Comparison of ENCODE assay signal across 8 cellular contexts in the genomic region with DNA sequence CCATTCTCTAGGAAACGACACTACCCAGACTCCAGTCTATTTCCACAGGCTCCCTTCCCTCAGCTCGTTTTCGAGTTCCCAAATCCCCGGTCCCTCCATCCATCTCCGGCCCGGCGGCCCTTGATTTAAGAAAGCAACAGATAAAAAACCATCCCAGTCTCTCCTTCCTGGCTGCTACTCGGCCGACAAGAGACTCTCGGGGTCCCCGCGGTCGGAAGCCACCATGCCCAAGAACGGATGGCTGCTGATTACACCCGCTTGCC. TPM values are rescaled to one million over a fixed set of nuclear protein-coding genes. Genes with fewer than 3 reads are reported as not detected.
A peak's percentile ranks its signal among the peaks of the same experiment; 100 is the strongest.
DNase-seq lines count a peak whose midpoint lies in the region; FAIRE-seq and TF ChIP-seq lines count a peak whose summit lies in the region.

No MANE protein-coding gene starts in this region.

- H3K4me1 Mint-ChIP-seq in Caco-2 (ENCODE audit: low read depth, unreplicated experiment), result no peaks in the 10 kb centered on the region

- H3K9ac ChIP-seq in endothelial cell of umbilical vein (replicated peaks; ENCODE audit: extremely low read depth, insufficient read depth, low read length), result peak overlapping the region; percentile 98

- intact Hi-C loops in Caco-2 (cut with micrococcal nuclease; ENCODE audit: unreplicated experiment) (no loop called here), endothelial cell of umbilical vein (cut with micrococcal nuclease) (loop anchor here (1.0 to 2.0 kb wide), 8 partner anchors 28 to 402 kb away; partner anchors contain the start of genes ARHGEF15, NDEL1 and PFAS)

- H3K9me1 ChIP-seq in endothelial cell of umbilical vein (replicated peaks; ENCODE audit: control insufficient read depth, extremely low read depth, insufficient read depth, low read length), result no peaks in the 10 kb centered on the region

- H3K4me3 ChIP-seq in Caco-2 (ENCODE audit: low read depth, low read length), result peak overlapping the region; percentile 74
- peak overlapping the region; percentile 88 for H3K4me3 ChIP-seq in MG63
- peak overlapping the region; percentile 76 to 100 (median 99) for H3K4me3 ChIP-seq in endothelial cell of umbilical vein (replicated peaks in 1 of 3; ENCODE audit: insufficient read depth in 1 of 3, low read depth in 1 of 3, low read length in 3 of 3)
- peak overlapping the region; percentile 85 for H3K4me3 ChIP-seq in neuron (ENCODE audit: low read length)

- H3K9me3 ChIP-seq in Caco-2 (no peaks in the 10 kb centered on the region), MG63 (no peaks in the 10 kb centered on the region), endothelial cell of umbilical vein (replicated peaks; ENCODE audit: control insufficient read depth, insufficient read depth, low read length) (no peaks in the 10 kb centered on the region), neuron (ENCODE audit: low read length) (no peaks in the 10 kb centered on the region)

- peaks cover 46% of the 10 kb centered on the region for H3K79me2 ChIP-seq in endothelial cell of umbilical vein (ENCODE audit: control insufficient read depth, insufficient read depth, low read length)

- no peaks in the 10 kb centered on the region for H3K9me3 Mint-ChIP-seq in Caco-2 (ENCODE audit: unreplicated experiment)

- H3K4me2 ChIP-seq in endothelial cell of umbilical vein (ENCODE audit: insufficient read depth, low read length), result peak overlapping the region; percentile 98

- H2AFZ ChIP-seq in endothelial cell of umbilical vein (ENCODE audit: low read depth, low read length) (no peak overlapping the region), neuron (ENCODE audit: low read depth, low read length) (no peak overlapping the region)

- POLR2A ChIA-PET in Caco-2 (lab: Charles Lee) (interaction anchor here (0.6 kb wide), 1 partner anchor 133 kb away, joined by 3 read pairs; no protein-coding TSS in a partner anchor), endothelial cell of umbilical vein (lab: Charles Lee) (interaction anchor here (1.7 kb wide), 1 partner anchor 56 kb away, joined by 17 read pairs; no protein-coding TSS in a partner anchor)

- no peak for TF ChIP-seq POLR2A in endothelial cell of umbilical vein (IDR thresholded peaks at IDR 0.05; ENCODE audit: low read depth, low read length)

- peak overlapping the region; percentile 91 for H3K4me3 Mint-ChIP-seq in Caco-2 (ENCODE audit: unreplicated experiment)

- H3K36me3 ChIP-seq in Caco-2 (ENCODE audit: control insufficient read depth, insufficient read depth, low read length), result no peaks in the 10 kb centered on the region; the same call in 1 of the 2 replicates
- H3K36me3 ChIP-seq in MG63, result peaks cover 49% of the 10 kb centered on the region
- peaks cover 19 to 25% of the 10 kb centered on the region in 2 experiments for H3K36me3 ChIP-seq in endothelial cell of umbilical vein (ENCODE audit: control insufficient read depth in 2 of 2, extremely low read depth in 1 of 2, insufficient read depth in 2 of 2, low read length in 2 of 2)
- H3K36me3 ChIP-seq in neuron (ENCODE audit: insufficient read depth, low read length), result peaks cover 40% of the 10 kb centered on the region

- DNase-seq in Caco-2, result no peak
- DNase-seq in MG63, result no peak
- DNase-seq in endothelial cell of umbilical vein (ENCODE audit: low read depth, low spot score), result no peak
- DNase-seq in Kasumi-1 (lab: John Stamatoyannopoulos, UW), result no peak
- DNase-seq in NCI-H146 treated with DMSO at 0.1 percent for 48 hours (lab: John Stamatoyannopoulos, UW; ENCODE audit: unreplicated experiment), result no peak
- no peak for DNase-seq in RPMI8226
- no peak for DNase-seq in amniotic stem cell (lab: John Stamatoyannopoulos, UW)

- no peaks in the 10 kb centered on the region for H4K20me1 ChIP-seq in endothelial cell of umbilical vein (replicated peaks; ENCODE audit: control insufficient read depth, extremely low read depth, insufficient read depth, low read length)

- H3K36me3 Mint-ChIP-seq in Caco-2 (ENCODE audit: insufficient read depth, unreplicated experiment), result peaks cover 52% of the 10 kb centered on the region

- CTCF ChIA-PET in Caco-2 (lab: Charles Lee), result no interaction called here
- CTCF ChIA-PET in endothelial cell of umbilical vein (lab: Charles Lee), result interaction anchor here (1.6 kb wide), 2 partner anchors 23 to 81 kb away, joined by 4 to 5 read pairs; no protein-coding TSS in a partner anchor

- no peak for FAIRE-seq in endothelial cell of umbilical vein (lab: Jason Lieb, UNC)

- H3K27me3 ChIP-seq in Caco-2 (replicated peaks; ENCODE audit: control insufficient read depth, insufficient read depth, low read length), result no peaks in the 10 kb centered on the region
- no peaks in the 10 kb centered on the region for H3K27me3 ChIP-seq in MG63
- no peaks in the 10 kb centered on the region for H3K27me3 ChIP-seq in endothelial cell of umbilical vein (ENCODE audit: control insufficient read depth in 2 of 2, insufficient read depth in 2 of 2, low read length in 2 of 2)
- H3K27me3 ChIP-seq in neuron (ENCODE audit: insufficient read depth, low read length), result no peaks in the 10 kb centered on the region

- dilution Hi-C loops in endothelial cell of umbilical vein (cut with MboI; ENCODE audit: extremely low pct_ligation_motif_present, low sequenced_read_pairs), result no loop called here

- H3K27ac ChIP-seq in endothelial cell of umbilical vein (ENCODE audit: insufficient read depth, low read depth, low read length), result peak overlapping the region; percentile 78

- no peaks in the 10 kb centered on the region for H3K27me3 Mint-ChIP-seq in Caco-2 (ENCODE audit: insufficient read depth, unreplicated experiment)

- no peak for TF ChIP-seq CTCF in Caco-2 (IDR thresholded peaks at IDR 0.05; ENCODE audit: insufficient read depth in 1 of 2, low read depth in 1 of 2, low read length in 1 of 2, severe bottlenecking in 1 of 2, unreplicated experiment in 1 of 2)
- no peak for TF ChIP-seq CTCF in endothelial cell of umbilical vein (IDR thresholded peaks at IDR 0.05; ENCODE audit: extremely low read depth in 1 of 2, insufficient read depth in 1 of 2, low read depth in 1 of 2, low read length in 2 of 2)

- peak overlapping the region; percentile 97 for H3K27ac Mint-ChIP-seq in Caco-2 (ENCODE audit: unreplicated experiment)

- BruUV-seq in Caco-2 (replicated peaks; lab: Mats Ljungman, UMichigan), result no TSS peak
- no TSS peak for BruUV-seq in endothelial cell of umbilical vein (replicated peaks; lab: Mats Ljungman, UMichigan)

- H3K4me1 ChIP-seq in Caco-2 (peaks cover 12% of the 10 kb centered on the region), endothelial cell of umbilical vein (ENCODE audit: control insufficient read depth, extremely low read depth, insufficient read depth, low read length) (peaks cover 39% of the 10 kb centered on the region), neuron (ENCODE audit: insufficient read depth, low read length) (peaks cover 21% of the 10 kb centered on the region)

RNA-seq across cellular contexts. Expression of gene RPL26, which starts 0.2 kb away (rescaled TPM):
- total RNA-seq in Caco-2 (2022), result 998 and 999 TPM in 2 replicates
- total RNA-seq in MG63 (2014; rRNA removed; shearing (Covaris generic); ENCODE audit: low replicate concordance), result 5,040 and 8,050 TPM in 2 replicates
- total RNA-seq in endothelial cell of umbilical vein, result 1,739 and 1,805 TPM in 2 replicates
- polyA plus RNA-seq in endothelial cell of umbilical vein, result 1,647 and 2,229 TPM in 2 replicates
- polyA plus RNA-seq in endothelial cell of umbilical vein (2011; cell fraction: cytosol; rRNA removed), result 4,690 and 4,845 TPM in 2 replicates
- polyA plus RNA-seq in endothelial cell of umbilical vein (2011; cell fraction: nucleus; rRNA removed), result 903 and 1,219 TPM in 2 replicates
- polyA plus RNA-seq in endothelial cell of umbilical vein (2012), result 4,011 and 4,836 TPM in 2 replicates
- 754 and 865 TPM in 2 replicates for polyA minus RNA-seq in endothelial cell of umbilical vein
- 648 TPM for polyA minus RNA-seq in endothelial cell of umbilical vein (2011; cell fraction: cytosol; rRNA and poly(A)+ RNA removed)
- 131 and 136 TPM in 2 replicates for polyA minus RNA-seq in endothelial cell of umbilical vein (2011; cell fraction: nucleus; rRNA and poly(A)+ RNA removed)

RNA-seq across cellular contexts. Expression of gene RNF222, which starts 14.8 kb away (rescaled TPM):
- total RNA-seq in Caco-2 (2022), result not detected in 2 replicates
- total RNA-seq in MG63 (2014; rRNA removed; shearing (Covaris generic); ENCODE audit: low replicate concordance), result not detected in 2 replicates
- total RNA-seq in endothelial cell of umbilical vein, result not detected in 2 replicates
- not detected in 2 replicates for polyA plus RNA-seq in endothelial cell of umbilical vein
- not detected in 2 replicates for polyA plus RNA-seq in endothelial cell of umbilical vein (2011; cell fraction: cytosol; rRNA removed)
- polyA plus RNA-seq in endothelial cell of umbilical vein (2011; cell fraction: nucleus; rRNA removed), result not detected in 2 replicates
- not detected in 2 replicates for polyA plus RNA-seq in endothelial cell of umbilical vein (2012)
- polyA minus RNA-seq in endothelial cell of umbilical vein, result not detected in 2 replicates
- polyA minus RNA-seq in endothelial cell of umbilical vein (2011; cell fraction: cytosol; rRNA and poly(A)+ RNA removed), result not detected
- polyA minus RNA-seq in endothelial cell of umbilical vein (2011; cell fraction: nucleus; rRNA and poly(A)+ RNA removed), result not detected in 2 replicates

RNA-seq across cellular contexts. Expression of gene ODF4, which starts 43.2 kb away (rescaled TPM):
- total RNA-seq in Caco-2 (2022) (not detected in 2 replicates), endothelial cell of umbilical vein (not detected in 2 replicates)
- total RNA-seq in MG63 (2014; rRNA removed; shearing (Covaris generic); ENCODE audit: low replicate concordance), result not detected in 2 replicates
- not detected in 2 replicates for polyA plus RNA-seq in endothelial cell of umbilical vein
- polyA plus RNA-seq in endothelial cell of umbilical vein (2011; cell fraction: cytosol; rRNA removed), result not detected in 2 replicates
- polyA plus RNA-seq in endothelial cell of umbilical vein (2011; cell fraction: nucleus; rRNA removed), result not detected in 2 replicates
- polyA plus RNA-seq in endothelial cell of umbilical vein (2012), result not detected in 2 replicates
- polyA minus RNA-seq in endothelial cell of umbilical vein, result not detected in 2 replicates
- polyA minus RNA-seq in endothelial cell of umbilical vein (2011; cell fraction: cytosol; rRNA and poly(A)+ RNA removed), result not detected
- not detected in 2 replicates for polyA minus RNA-seq in endothelial cell of umbilical vein (2011; cell fraction: nucleus; rRNA and poly(A)+ RNA removed)

RNA-seq across cellular contexts. Expression of gene NDEL1, which starts 52.9 kb away (rescaled TPM):
- total RNA-seq in Caco-2 (2022), result 32.2 and 32.3 TPM in 2 replicates
- 41.8 and 125 TPM in 2 replicates for total RNA-seq in MG63 (2014; rRNA removed; shearing (Covaris generic); ENCODE audit: low replicate concordance)
- 60.0 and 65.7 TPM in 2 replicates for total RNA-seq in endothelial cell of umbilical vein
- polyA plus RNA-seq in endothelial cell of umbilical vein, result 87.4 and 93.0 TPM in 2 replicates
- 52.9 and 54.7 TPM in 2 replicates for polyA plus RNA-seq in endothelial cell of umbilical vein (2011; cell fraction: cytosol; rRNA removed)
- 106 and 118 TPM in 2 replicates for polyA plus RNA-seq in endothelial cell of umbilical vein (2011; cell fraction: nucleus; rRNA removed)
- 53.3 and 59.4 TPM in 2 replicates for polyA plus RNA-seq in endothelial cell of umbilical vein (2012)
- polyA minus RNA-seq in endothelial cell of umbilical vein, result 59.7 and 66.7 TPM in 2 replicates
- polyA minus RNA-seq in endothelial cell of umbilical vein (2011; cell fraction: cytosol; rRNA and poly(A)+ RNA removed), result 21.3 TPM
- 80.1 and 92.6 TPM in 2 replicates for polyA minus RNA-seq in endothelial cell of umbilical vein (2011; cell fraction: nucleus; rRNA and poly(A)+ RNA removed)
